16 cellular contexts compared by ENCODE assay signal in the genomic region with DNA sequence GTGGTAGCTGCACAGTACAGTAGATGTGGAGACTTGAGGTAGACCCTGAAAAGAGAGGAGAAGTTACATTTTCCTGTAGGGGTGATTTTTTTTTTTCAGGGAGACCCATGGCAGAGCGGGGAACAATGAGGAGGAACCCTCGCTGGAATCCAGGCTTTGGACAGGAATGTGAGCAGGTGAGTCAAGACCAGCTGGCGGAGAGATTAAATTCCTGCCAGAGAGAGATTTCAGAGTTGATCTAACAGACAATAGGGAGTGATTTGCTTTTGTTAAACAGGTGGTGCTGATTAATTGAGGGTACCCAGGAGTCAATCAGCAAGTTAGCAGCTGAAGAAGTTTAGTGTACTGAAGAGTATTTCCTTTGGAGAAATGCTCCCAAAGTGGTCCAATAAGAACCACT.
"Had no signal": no experiment of that assay in that cellular context is flagged by ENCODE, and none has a peak within 500 bp of the region (broad histone marks: within the 10 kb centered on the region; RNA-seq: fewer than 3 reads in every experiment).

No MANE protein-coding gene starts in this region.

- H3K4me3 Mint-ChIP-seq: activated naive CD4-positive, alpha-beta T cell treated with anti-CD3 and anti-CD28 coated beads, Interleukin-2, amount 50 U/mL, for 24 hours; memory B cell; naive thymus-derived CD8-positive, alpha-beta T cell; stimulated activated effector memory CD8-positive, alpha-beta T cell treated with anti-CD3 and anti-CD28 coated beads, Interleukin-12 subunit alpha, Interleukin-12 subunit beta, amount 100 ng/mL, for 72 hours; type B pancreatic cell had no signal

- H3K27ac Mint-ChIP-seq: activated naive CD4-positive, alpha-beta T cell treated with anti-CD3 and anti-CD28 coated beads, Interleukin-2, amount 50 U/mL, for 24 hours; memory B cell; naive thymus-derived CD8-positive, alpha-beta T cell; stimulated activated effector memory CD8-positive, alpha-beta T cell treated with anti-CD3 and anti-CD28 coated beads, Interleukin-12 subunit alpha, Interleukin-12 subunit beta, amount 100 ng/mL, for 72 hours; type B pancreatic cell had no signal

- H3K27ac ChIP-seq: esophagus squamous epithelium, neutrophil, parathyroid adenoma, testis, VCaP had no signal

- H3K27me3 ChIP-seq: testis had no signal

- H3K4me1 Mint-ChIP-seq: activated naive CD4-positive, alpha-beta T cell treated with anti-CD3 and anti-CD28 coated beads, Interleukin-2, amount 50 U/mL, for 24 hours; memory B cell; naive thymus-derived CD8-positive, alpha-beta T cell; stimulated activated effector memory CD8-positive, alpha-beta T cell treated with anti-CD3 and anti-CD28 coated beads, Interleukin-12 subunit alpha, Interleukin-12 subunit beta, amount 100 ng/mL, for 72 hours had no signal

- H3K36me3 ChIP-seq: esophagus squamous epithelium, neutrophil had no signal

- H3K36me3 Mint-ChIP-seq: activated naive CD4-positive, alpha-beta T cell treated with anti-CD3 and anti-CD28 coated beads, Interleukin-2, amount 50 U/mL, for 24 hours; memory B cell; naive thymus-derived CD8-positive, alpha-beta T cell; stimulated activated effector memory CD8-positive, alpha-beta T cell treated with anti-CD3 and anti-CD28 coated beads, Interleukin-12 subunit alpha, Interleukin-12 subunit beta, amount 100 ng/mL, for 72 hours; type B pancreatic cell had no signal

- H3K9me3 ChIP-seq: esophagus squamous epithelium, neutrophil, testis had no signal

- H3K4me1 ChIP-seq: parathyroid adenoma, testis had no signal

- DNase-seq: activated CD4-positive, alpha-beta T cell treated with anti-CD3 and anti-CD28 coated beads for 1 hour; activated CD8-positive, alpha-beta memory T cell treated with anti-CD3 and anti-CD28 coated beads for 24 hours; activated gamma-delta T cell; effector CD8-positive, alpha-beta T cell; esophagus squamous epithelium; stimulated activated CD4-positive, alpha-beta T cell treated with anti-CD3 and anti-CD28 coated beads, Interleukin-4, amount 100 ng/mL, for 24 hours; testis had no signal

- H3K4me3 ChIP-seq: esophagus squamous epithelium, smooth muscle cell had no signal

- ATAC-seq: stimulated activated effector memory CD8-positive, alpha-beta T cell treated with anti-CD3 and anti-CD28 coated beads, Interleukin-12 subunit alpha, Interleukin-12 subunit beta, amount 100 ng/mL, for 72 hours had no signal

- H3K9me3 Mint-ChIP-seq: activated naive CD4-positive, alpha-beta T cell treated with anti-CD3 and anti-CD28 coated beads, Interleukin-2, amount 50 U/mL, for 24 hours; naive thymus-derived CD8-positive, alpha-beta T cell; stimulated activated effector memory CD8-positive, alpha-beta T cell treated with anti-CD3 and anti-CD28 coated beads, Interleukin-12 subunit alpha, Interleukin-12 subunit beta, amount 100 ng/mL, for 72 hours; type B pancreatic cell had no signal
